In genomic region chr16:68843482-68844210, GRCh38 we compare ENCODE assay signal across 8 cellular contexts. TPM values are rescaled to one million over a fixed set of nuclear protein-coding genes. Genes with fewer than 3 reads are reported as not detected.
DNase-seq lines count a peak whose midpoint lies in the region; ATAC-seq, FAIRE-seq and TF ChIP-seq lines count a peak whose summit lies in the region.

Gene TANGO6 (plus strand): TSS chr16:68843531. CDS start chr16:68843618, 87 bp downstream.

- no peak for FAIRE-seq in H1 (lab: Jason Lieb, UNC)

- H3K18ac ChIP-seq in H1 (ENCODE audit: extremely low read depth, low read length) (peak within 1 kb of the TSS; percentile 99), mesenchymal stem cell (ENCODE audit: low read depth in 1 of 2, low read length in 2 of 2) (peak within 1 kb of the TSS; percentile 80 to 92)

- H4K8ac ChIP-seq in H1 (ENCODE audit: extremely low read depth, insufficient read depth, low read length) = peak within 1 kb of the TSS; percentile 69; the same call in 1 of the 2 replicates
- peak within 1 kb of the TSS; percentile 98 for H4K8ac ChIP-seq in mesenchymal stem cell (ENCODE audit: low read length)

- H3K4ac ChIP-seq in H1 (replicated peaks; ENCODE audit: insufficient read length, low read depth, low read length) = no peak within 1 kb of the TSS
- H3K4ac ChIP-seq in mesenchymal stem cell (ENCODE audit: low read depth in 1 of 2, low read length in 2 of 2) = peak within 1 kb of the TSS; percentile 46 to 96

- H2BK15ac ChIP-seq in H1 (ENCODE audit: low read length) (peak within 1 kb of the TSS; percentile 81; the same call in 1 of the 2 replicates), mesenchymal stem cell (ENCODE audit: low read depth, poor library complexity, severe bottlenecking) (peak within 1 kb of the TSS; percentile 73)

- H4K20me1 ChIP-seq in H1 (replicated peaks in 1 of 2; ENCODE audit: control insufficient read depth in 1 of 2, insufficient read depth in 2 of 2, low read length in 2 of 2) = no peaks in the 10 kb centered on the region

- no peak within 1 kb of the TSS for H2BK20ac ChIP-seq in H1 (ENCODE audit: low read length)

- H3K4me1 ChIP-seq in H1 (replicated peaks in 1 of 4; ENCODE audit: control insufficient read depth in 3 of 4, insufficient read depth in 4 of 4, low read length in 3 of 4) (no peaks in the 10 kb centered on the region), mesenchymal stem cell (ENCODE audit: control insufficient read depth, insufficient read depth, low read depth, low read length) (no peaks in the 10 kb centered on the region)

- peak within 1 kb of the TSS; percentile 81 for H3K56ac ChIP-seq in H1 (replicated peaks; ENCODE audit: insufficient read length, low read depth, low read length)

- POLR2A ChIA-PET in activated CD8-positive, alpha-beta memory T cell treated with anti-CD3 and anti-CD28 coated beads for 36 hours (lab: Charles Lee) = interaction anchor here (0.6 to 1.8 kb wide), 4 partner anchors 34 to 289 kb away, joined by 3 to 6 read pairs (median 3); partner anchors contain the start of genes CHTF8 and UTP4
- POLR2A ChIA-PET in H1 (lab: Charles Lee; ENCODE audit: partially characterized antibody) = interaction anchor here (0.7 to 3.2 kb wide), 11 partner anchors 9 to 487 kb away, joined by 3 to 12 read pairs (median 3); partner anchors contain the start of genes CDH3, CHTF8, PDF and UTP4

- TF ChIP-seq RAD21 in H1 (IDR thresholded peaks at IDR 0.05 in 1 of 2, conservative IDR thresholded peaks at IDR 0.05 in 1 of 2; ENCODE audit: low read depth in 2 of 2, low read length in 2 of 2) = peak; percentile 34 to 40; a peak in 3 of 4 replicates

- no peak within 1 kb of the TSS for H2BK120ac ChIP-seq in H1 (replicated peaks; ENCODE audit: low read depth, low read length)
- H2BK120ac ChIP-seq in mesenchymal stem cell (ENCODE audit: low read depth, low read length) = peak within 1 kb of the TSS; percentile 89

- H3K27me3 ChIP-seq in H1 (replicated peaks in 1 of 4; ENCODE audit: control insufficient read depth in 3 of 4, extremely low read depth in 1 of 4, insufficient read depth in 3 of 4, low read length in 3 of 4) (no peaks in the 10 kb centered on the region), mesenchymal stem cell (ENCODE audit: control insufficient read depth in 1 of 2, insufficient read depth in 1 of 2, low read length in 2 of 2) (no peaks in the 10 kb centered on the region)

- peak within 1 kb of the TSS; percentile 69 for H3K27ac ChIP-seq in H1 (ENCODE audit: low read depth, low read length)
- peak within 1 kb of the TSS; percentile 82 for H3K27ac ChIP-seq in mesenchymal stem cell (ENCODE audit: low read length, poor library complexity, severe bottlenecking)

- CTCF ChIA-PET in activated CD8-positive, alpha-beta memory T cell treated with anti-CD3 and anti-CD28 coated beads for 36 hours (lab: Charles Lee) = interaction anchor here (0.9 to 2.4 kb wide), 6 partner anchors 10 to 316 kb away, joined by 3 to 6 read pairs (median 4); no protein-coding TSS in a partner anchor
- CTCF ChIA-PET in H1 (lab: Charles Lee; ENCODE audit: partially characterized antibody) = interaction anchor here (0.6 to 3.3 kb wide), 17 partner anchors 9 to 522 kb away, joined by 3 to 12 read pairs (median 4); no protein-coding TSS in a partner anchor

- H3K79me1 ChIP-seq in H1 (ENCODE audit: low read depth, low read length) (no peaks in the 10 kb centered on the region), mesenchymal stem cell (replicated peaks; ENCODE audit: low read length, poor library complexity, severe bottlenecking) (peaks cover 9% of the 10 kb centered on the region)

- peak; percentile 56 for DNase-seq in CMK (ENCODE audit: low read depth)
- DNase-seq in HS-5 (ENCODE audit: low read depth) = peak; percentile 20
- DNase-seq in NOMO-1 (lab: John Stamatoyannopoulos, UW; ENCODE audit: unreplicated experiment in 2 of 2) = peak; percentile 56 to 78
- DNase-seq in H1 (ENCODE audit: low read depth in 1 of 2, low spot score in 2 of 2) = peak; percentile 49 to 94
- DNase-seq in mesenchymal stem cell = peak; percentile 85
- peak; percentile 85 for DNase-seq in stimulated activated CD8-positive, alpha-beta memory T cell treated with anti-CD3 and anti-CD28 coated beads, Interleukin-15, amount 100 ng/mL, for 1 hour (ENCODE audit: low read depth)

- peaks cover 6% of the 10 kb centered on the region for H3K23me2 ChIP-seq in H1 (ENCODE audit: low read depth, low read length)

- peak within 1 kb of the TSS; percentile 52; the same call in 1 of the 2 replicates for H2BK12ac ChIP-seq in H1 (ENCODE audit: low read depth, low read length)
- peak within 1 kb of the TSS; percentile 54 to 77 for H2BK12ac ChIP-seq in mesenchymal stem cell (ENCODE audit: low read length in 2 of 2)

- H3K9me3 ChIP-seq in H1 (ENCODE audit: insufficient read depth in 2 of 2, low read depth in 1 of 2, low read length in 1 of 2) (no peaks in the 10 kb centered on the region), mesenchymal stem cell (ENCODE audit: control insufficient read depth, low read length) (no peaks in the 10 kb centered on the region)

- H3K36me3 ChIP-seq in H1 (ENCODE audit: control insufficient read depth in 2 of 4, insufficient read depth in 4 of 4, low read length in 3 of 4) (no peaks in the 10 kb centered on the region), mesenchymal stem cell (ENCODE audit: control insufficient read depth in 1 of 2, insufficient read depth in 2 of 2, low read depth in 1 of 2, low read length in 2 of 2) (no peaks in the 10 kb centered on the region)

- H3K23ac ChIP-seq in H1 (ENCODE audit: insufficient read length) = no peak within 1 kb of the TSS
- peak within 1 kb of the TSS in 1 of 2 experiments; percentile 34 for H3K23ac ChIP-seq in mesenchymal stem cell (ENCODE audit: low read length in 2 of 2)

- peak; percentile 82 to 83 for TF ChIP-seq POLR2A in H1 (IDR thresholded peaks at IDR 0.05; ENCODE audit: control extremely low read depth in 1 of 2, low read depth in 2 of 2, low read length in 2 of 2)

- peak within 1 kb of the TSS; percentile 97 for H4K5ac ChIP-seq in H1 (ENCODE audit: insufficient read length, low read depth, low read length)

- H2AK5ac ChIP-seq in H1 (ENCODE audit: low read depth, low read length) = no peak within 1 kb of the TSS
- H2AK5ac ChIP-seq in mesenchymal stem cell (ENCODE audit: low read length, severe bottlenecking) = peak within 1 kb of the TSS; percentile 21

- H2BK5ac ChIP-seq in H1 (ENCODE audit: low read depth, low read length) (peak within 1 kb of the TSS; percentile 90; the same call in 1 of the 2 replicates), mesenchymal stem cell (ENCODE audit: low read depth, low read length, poor library complexity, severe bottlenecking) (peak within 1 kb of the TSS; percentile 79)

- H3K9ac ChIP-seq in H1 (replicated peaks in 1 of 4; ENCODE audit: extremely low read depth in 1 of 4, low read depth in 3 of 4, low read length in 3 of 4) (peak within 1 kb of the TSS; percentile 55 to 81 (median 68)), mesenchymal stem cell (ENCODE audit: low read length) (peak within 1 kb of the TSS; percentile 92)

- ATAC-seq in GM19467 (IDR thresholded peaks at IDR 0.05; ENCODE audit: unreplicated experiment) = peak; percentile 67

- H4K91ac ChIP-seq in H1 (replicated peaks; ENCODE audit: insufficient read length, low read length) = peak within 1 kb of the TSS; percentile 97
- peak within 1 kb of the TSS; percentile 64 for H4K91ac ChIP-seq in mesenchymal stem cell (ENCODE audit: low read length)

- TF ChIP-seq EP300 in H1 (IDR thresholded peaks at IDR 0.05; ENCODE audit: borderline replicate concordance in 1 of 2, low read depth in 2 of 2, low read length in 2 of 2) = no peak

- peak within 1 kb of the TSS; percentile 66 to 87 for H3K4me2 ChIP-seq in H1 (ENCODE audit: insufficient read depth in 1 of 2, low read depth in 2 of 2, low read length in 2 of 2)
- peak within 1 kb of the TSS; percentile 87 for H3K4me2 ChIP-seq in mesenchymal stem cell (ENCODE audit: low read length, poor library complexity, severe bottlenecking)

- no peaks in the 10 kb centered on the region for H3K79me2 ChIP-seq in H1 (ENCODE audit: control insufficient read depth in 1 of 2, insufficient read depth in 2 of 2, low read length in 2 of 2)

- WGBS in H1 (ENCODE audit: extremely low coverage in 1 of 2, insufficient coverage in 1 of 2, insufficient read length in 1 of 2, insufficient replicate concordance in 2 of 2, low coverage in 1 of 2, low lambda C conversion rate in 2 of 2, missing lambda C conversion rate in 1 of 2), 2 experiments = 2% methylated on average over 54 of the region's 55 CpGs; no CpG with 5 or more reads in 1 of the 2 experiments
- under 1% methylated on average over 55 of the region's 55 CpGs for WGBS in mesenchymal stem cell

- H3K14ac ChIP-seq in H1 (ENCODE audit: insufficient read length) = no peak within 1 kb of the TSS
- peak within 1 kb of the TSS in 1 of 2 experiments; percentile 98 for H3K14ac ChIP-seq in mesenchymal stem cell (ENCODE audit: low read length in 2 of 2)

- TF ChIP-seq CTCF in H1 (IDR thresholded peaks at IDR 0.05; ENCODE audit: control extremely low read depth in 1 of 3, insufficient read depth in 1 of 3, low read depth in 1 of 3, low read length in 3 of 3) = peak; percentile 52 to 63 (median 58)

- H3K4me3 ChIP-seq in H1 (ENCODE audit: extremely low read depth in 1 of 4, insufficient read depth in 2 of 4, low read depth in 3 of 4, low read length in 4 of 4) (peak within 1 kb of the TSS; percentile 72 to 91 (median 80)), mesenchymal stem cell (ENCODE audit: insufficient read depth in 1 of 2, low read depth in 1 of 2, low read length in 2 of 2) (peak within 1 kb of the TSS; percentile 86 to 94)

- H2AFZ ChIP-seq in H1 (ENCODE audit: low read length) = peak within 1 kb of the TSS; percentile 87
- H2AFZ ChIP-seq in mesenchymal stem cell (ENCODE audit: low read depth, low read length) = peak within 1 kb of the TSS; percentile 100

TF ChIP-seq in H1, 55 proteins besides CTCF, POLR2A, EP300 and RAD21 (continues in another document):
- no peak for TF ChIP-seq ATF3 (IDR thresholded peaks at IDR 0.05; ENCODE audit: insufficient read depth, low read depth, low read length)

RNA-seq across cellular contexts. Expression of gene TANGO6, which starts in this region (rescaled TPM):
- 10 to 100 TPM; 28.1 to 32.6 TPM for total RNA-seq in activated CD8-positive, alpha-beta memory T cell treated with anti-CD3 and anti-CD28 coated beads for 36 hours
- 15.8 and 19.5 TPM in 2 replicates for total RNA-seq in H1 (2021; fragmentation: NEBNext Ultra II Directional; extraction: Animal tissue kit (Norgen Biotek cat#: 25700))
- 5.0 and 6.7 TPM in 2 replicates for polyA plus RNA-seq in H1 (2011; rRNA removed)
- 7.7 TPM for polyA plus RNA-seq in H1 (2011; cell fraction: cytosol; rRNA removed)
- polyA plus RNA-seq in H1 (2011; cell fraction: nucleus; rRNA removed) = 11.3 TPM
- 11.0 to 15.4 TPM (median 12.1 TPM) in 4 replicates for polyA plus RNA-seq in H1 (2012, experiment 1 of 2)
- 2.4 TPM for polyA plus RNA-seq in H1 (2012, experiment 2 of 2)
- polyA plus RNA-seq in H1 (2013, experiment 1 of 2) = 6.0 TPM
- 6.6 TPM for polyA plus RNA-seq in H1 (2013, experiment 2 of 2)
- 75.0 and 86.1 TPM in 2 replicates for polyA minus RNA-seq in H1 (2011; rRNA and poly(A)+ RNA removed)
- polyA minus RNA-seq in H1 (2011; cell fraction: cytosol; rRNA and poly(A)+ RNA removed) = 21.8 TPM
- polyA minus RNA-seq in H1 (2011; cell fraction: nucleus; rRNA and poly(A)+ RNA removed) = 49.2 TPM
- polyA plus RNA-seq in mesenchymal stem cell (2013, experiment 1 of 2) = 4.0 TPM
- polyA plus RNA-seq in mesenchymal stem cell (2013, experiment 2 of 2) = 3.9 TPM

Comparison
In these comparisons a context has a peak if more than half of its experiments do, and no peak if none do; other contexts are left out.
1. Peak in every context shown above with its lines: DNase-seq, ATAC-seq, H3K4me3 ChIP-seq and H3K27ac ChIP-seq.
2. DNase-seq: peak in every context shown above with its lines; median percentile 85 in mesenchymal stem cell; 85 in stimulated activated CD8-positive, alpha-beta memory T cell treated with anti-CD3 and anti-CD28 coated beads, Interleukin-15, amount 100 ng/mL, for 1 hour; 72 in H1; 67 in NOMO-1; 56 in CMK; 20 in HS-5.